ENCODE assay signal across 17 cellular contexts in genomic region chr17:32318071-32318470, GRCh38. TPM values are rescaled to one million over a fixed set of nuclear protein-coding genes. Genes with fewer than 3 reads are reported as not detected.
DNase-seq lines count a peak whose midpoint lies in the region; ATAC-seq and TF ChIP-seq lines count a peak whose summit lies in the region.
"Had no signal": no experiment of that assay in that cellular context is flagged by ENCODE, and none has a peak within 500 bp of the region (broad histone marks: within the 10 kb centered on the region; RNA-seq: fewer than 3 reads in every experiment).

No MANE protein-coding gene starts in this region.

- H3K27me3 Mint-ChIP-seq in T-helper 2 cell treated with Interferon-gamma antibody and Interleukin-4, amounts not matched to agents 5 μg/mL and 100 μg/mL, for 36 hours (ENCODE audit: low read depth) = peaks cover 18% of the 10 kb centered on the region
- H3K27me3 Mint-ChIP-seq in CD14-positive monocyte (ENCODE audit: low read depth in 3 of 3) (peaks cover 0 to 5% (median 2%) of the 10 kb centered on the region in 3 donors), memory B cell (peaks cover 6% of the 10 kb centered on the region)
- peaks cover 14% of the 10 kb centered on the region for H3K27me3 Mint-ChIP-seq in activated T-helper 2 cell treated with anti-CD3 and anti-CD28 coated beads, Interferon-gamma antibody, Interleukin-2, Interleukin-4, amounts not matched to agents 10 μg/mL and 5 μg/mL and 100 μg/mL, durations not matched to agents 14 hours and 24 hours and 36 hours (ENCODE audit: low read depth)

- intact Hi-C loops in CD14-positive monocyte (cut with micrococcal nuclease) = loop anchor here in 1 of 2 donors (1.0 to 10.0 kb wide), 2 partner anchors 42 to 173 kb away; partner anchors contain the start of gene RHOT1
- intact Hi-C loops in activated T-helper 2 cell treated with anti-CD3 and anti-CD28 coated beads, Interferon-gamma antibody, Interleukin-2, Interleukin-4, amounts not matched to agents 10 μg/mL and 5 μg/mL and 100 μg/mL, durations not matched to agents 14 hours and 24 hours and 36 hours (cut with micrococcal nuclease) = loop anchor here (2.0 kb wide), 1 partner anchor 51 kb away; no protein-coding TSS in a partner anchor

- TF ChIP-seq CTCF in CD14-positive monocyte (IDR thresholded peaks at IDR 0.05) = no peak

- H3K9me3 Mint-ChIP-seq in T-helper 2 cell treated with Interferon-gamma antibody and Interleukin-4, amounts not matched to agents 5 μg/mL and 100 μg/mL, for 36 hours = no peaks in the 10 kb centered on the region
- H3K9me3 Mint-ChIP-seq in CD14-positive monocyte (peaks cover 0 to 3% (median 0%) of the 10 kb centered on the region in 7 donors), memory B cell (no peaks in the 10 kb centered on the region)
- H3K9me3 Mint-ChIP-seq in activated T-helper 2 cell treated with anti-CD3 and anti-CD28 coated beads, Interferon-gamma antibody, Interleukin-2, Interleukin-4, amounts not matched to agents 10 μg/mL and 5 μg/mL and 100 μg/mL, durations not matched to agents 14 hours and 24 hours and 36 hours = no peaks in the 10 kb centered on the region

- DNase-seq in T-helper 2 cell treated with Interferon-gamma antibody and Interleukin-4, amounts not matched to agents 5 μg/mL and 100 μg/mL, for 36 hours (ENCODE audit: low spot score) = no peak
- DNase-seq in T-helper 2 cell = no peak
- no peak for DNase-seq in CD14-positive monocyte (ENCODE audit: low spot score)
- no peak for DNase-seq in activated T-helper 2 cell treated with anti-CD3 and anti-CD28 coated beads, Interferon-gamma antibody, Interleukin-2, Interleukin-4, amounts not matched to agents 10 μg/mL and 5 μg/mL and 100 μg/mL, durations not matched to agents 14 hours and 24 hours and 36 hours (ENCODE audit: low spot score)
- no peak for DNase-seq in memory B cell (ENCODE audit: low spot score in 2 of 2)
- DNase-seq in activated CD8-positive, alpha-beta memory T cell treated with anti-CD3 and anti-CD28 coated beads, Interleukin-2, amount 50 U/mL, for 4 hours = no peak
- DNase-seq in HuH-7 (ENCODE audit: low spot score) = no peak
- DNase-seq in CD1c-positive myeloid dendritic cell (ENCODE audit: extremely low spot score) = no peak
- DNase-seq: DMS 273 treated with DMSO at 0.1 percent for 48 hours, H7, Karpas-422, MM.1S, NCI-H1092 treated with DMSO at 0.1 percent for 48 hours, NCI-H2107, NCI-H345, NCI-H526 treated with DMSO at 0.1 percent for 48 hours, Right ventricle myocardium superior had no signal

- H3K4me3 Mint-ChIP-seq in T-helper 2 cell treated with Interferon-gamma antibody and Interleukin-4, amounts not matched to agents 5 μg/mL and 100 μg/mL, for 36 hours = peak overlapping the region; percentile 32
- H3K4me3 Mint-ChIP-seq in CD14-positive monocyte (no peak overlapping the region), memory B cell (peak overlapping the region; percentile 39)
- peak overlapping the region; percentile 33 for H3K4me3 Mint-ChIP-seq in activated T-helper 2 cell treated with anti-CD3 and anti-CD28 coated beads, Interferon-gamma antibody, Interleukin-2, Interleukin-4, amounts not matched to agents 10 μg/mL and 5 μg/mL and 100 μg/mL, durations not matched to agents 14 hours and 24 hours and 36 hours (ENCODE audit: low read depth)

- no peaks in the 10 kb centered on the region for H3K36me3 Mint-ChIP-seq in T-helper 2 cell treated with Interferon-gamma antibody and Interleukin-4, amounts not matched to agents 5 μg/mL and 100 μg/mL, for 36 hours (ENCODE audit: low read depth)
- peaks cover 0 to 2% of the 10 kb centered on the region in 2 donors for H3K36me3 Mint-ChIP-seq in CD14-positive monocyte
- no peaks in the 10 kb centered on the region for H3K36me3 Mint-ChIP-seq in activated T-helper 2 cell treated with anti-CD3 and anti-CD28 coated beads, Interferon-gamma antibody, Interleukin-2, Interleukin-4, amounts not matched to agents 10 μg/mL and 5 μg/mL and 100 μg/mL, durations not matched to agents 14 hours and 24 hours and 36 hours (ENCODE audit: low read depth)
- H3K36me3 Mint-ChIP-seq in memory B cell = no peaks in the 10 kb centered on the region

- H3K27ac Mint-ChIP-seq in T-helper 2 cell treated with Interferon-gamma antibody and Interleukin-4, amounts not matched to agents 5 μg/mL and 100 μg/mL, for 36 hours = no peak overlapping the region
- H3K27ac Mint-ChIP-seq in CD14-positive monocyte (peak overlapping the region in 5 of 7 donors; percentile 13 to 95 (median 34)), memory B cell (no peak overlapping the region)
- H3K27ac Mint-ChIP-seq in activated T-helper 2 cell treated with anti-CD3 and anti-CD28 coated beads, Interferon-gamma antibody, Interleukin-2, Interleukin-4, amounts not matched to agents 10 μg/mL and 5 μg/mL and 100 μg/mL, durations not matched to agents 14 hours and 24 hours and 36 hours = no peak overlapping the region

- ATAC-seq in memory B cell (ENCODE audit: low read depth) = no peak

- H3K4me1 Mint-ChIP-seq in T-helper 2 cell treated with Interferon-gamma antibody and Interleukin-4, amounts not matched to agents 5 μg/mL and 100 μg/mL, for 36 hours (ENCODE audit: low read depth) = peaks cover 21% of the 10 kb centered on the region
- peaks cover 20% of the 10 kb centered on the region for H3K4me1 Mint-ChIP-seq in CD14-positive monocyte
- H3K4me1 Mint-ChIP-seq in activated T-helper 2 cell treated with anti-CD3 and anti-CD28 coated beads, Interferon-gamma antibody, Interleukin-2, Interleukin-4, amounts not matched to agents 10 μg/mL and 5 μg/mL and 100 μg/mL, durations not matched to agents 14 hours and 24 hours and 36 hours (ENCODE audit: low read depth) = peaks cover 13% of the 10 kb centered on the region
- peaks cover 12% of the 10 kb centered on the region for H3K4me1 Mint-ChIP-seq in memory B cell

RNA-seq across cellular contexts. Expression of gene C17orf75, which starts 23.9 kb away (rescaled TPM):
- 1 to 10 TPM; 5.0 to 5.7 TPM for polyA plus RNA-seq in CD14-positive monocyte
- 25.6 and 32.8 TPM in 2 replicates for total RNA-seq in activated T-helper 2 cell treated with anti-CD3 and anti-CD28 coated beads, Interferon-gamma antibody, Interleukin-2, Interleukin-4, amounts not matched to agents 10 μg/mL and 5 μg/mL and 100 μg/mL, durations not matched to agents 14 hours and 24 hours and 36 hours

RNA-seq across cellular contexts. Expression of gene ZNF207, which starts 31.9 kb away (rescaled TPM):
- 100 to 1,000 TPM; 138 to 147 TPM for polyA plus RNA-seq in CD14-positive monocyte
- 254 and 256 TPM in 2 replicates for total RNA-seq in activated T-helper 2 cell treated with anti-CD3 and anti-CD28 coated beads, Interferon-gamma antibody, Interleukin-2, Interleukin-4, amounts not matched to agents 10 μg/mL and 5 μg/mL and 100 μg/mL, durations not matched to agents 14 hours and 24 hours and 36 hours

RNA-seq across cellular contexts. Expression of gene RHBDL3, which starts 52.4 kb away (rescaled TPM):
- polyA plus RNA-seq in CD14-positive monocyte = not detected
- 0.11 and 0.18 TPM in 2 replicates for total RNA-seq in activated T-helper 2 cell treated with anti-CD3 and anti-CD28 coated beads, Interferon-gamma antibody, Interleukin-2, Interleukin-4, amounts not matched to agents 10 μg/mL and 5 μg/mL and 100 μg/mL, durations not matched to agents 14 hours and 24 hours and 36 hours

Comparison
In these comparisons a context has a peak if more than half of its experiments do, and no peak if none do; other contexts are left out.
1. H3K27ac Mint-ChIP-seq: peak in CD14-positive monocyte (5 of 7); none in T-helper 2 cell treated with Interferon-gamma antibody and Interleukin-4, amounts not matched to agents 5 μg/mL and 100 μg/mL, for 36 hours (single experiment), activated T-helper 2 cell treated with anti-CD3 and anti-CD28 coated beads, Interferon-gamma antibody, Interleukin-2, Interleukin-4, amounts not matched to agents 10 μg/mL and 5 μg/mL and 100 μg/mL, durations not matched to agents 14 hours and 24 hours and 36 hours (single experiment) and memory B cell (single experiment).
2. H3K4me3 Mint-ChIP-seq: peak in T-helper 2 cell treated with Interferon-gamma antibody and Interleukin-4, amounts not matched to agents 5 μg/mL and 100 μg/mL, for 36 hours (single experiment), activated T-helper 2 cell treated with anti-CD3 and anti-CD28 coated beads, Interferon-gamma antibody, Interleukin-2, Interleukin-4, amounts not matched to agents 10 μg/mL and 5 μg/mL and 100 μg/mL, durations not matched to agents 14 hours and 24 hours and 36 hours (single experiment) and memory B cell (single experiment); none in CD14-positive monocyte (0 of 2).